ENCODE assay signal across 31 cellular contexts in genomic region chrX:18457000-18457399, GRCh38.
"Had no signal": no experiment of that assay in that cellular context is flagged by ENCODE, and none has a peak within 500 bp of the region (broad histone marks: within the 10 kb centered on the region; RNA-seq: fewer than 3 reads in every experiment).

No MANE protein-coding gene starts in this region.

- H3K4me1 Mint-ChIP-seq: activated CD4-positive, alpha-beta T cell treated with anti-CD3 and anti-CD28 coated beads, Interleukin-2, amount 10 ng/mL, durations not matched to agents 7 days and 5 days; brain; central memory CD8-positive, alpha-beta T cell had no signal

- H3K27ac Mint-ChIP-seq: activated CD4-positive, alpha-beta memory T cell treated with anti-CD3 and anti-CD28 coated beads for 36 hours; activated CD4-positive, alpha-beta T cell treated with anti-CD3 and anti-CD28 coated beads, Interleukin-2, amount 10 ng/mL, durations not matched to agents 7 days and 5 days; activated naive CD4-positive, alpha-beta T cell treated with anti-CD3 and anti-CD28 coated beads, Interleukin-2, amount 50 U/mL, for 72 hours; brain; T-cell had no signal

- H3K27ac ChIP-seq: SK-N-MC, VCaP had no signal

- H3K9me3 Mint-ChIP-seq: activated CD4-positive, alpha-beta memory T cell treated with anti-CD3 and anti-CD28 coated beads for 36 hours; activated CD4-positive, alpha-beta T cell treated with anti-CD3 and anti-CD28 coated beads, Interleukin-2, amount 10 ng/mL, durations not matched to agents 7 days and 5 days; activated naive CD4-positive, alpha-beta T cell treated with anti-CD3 and anti-CD28 coated beads, Interleukin-2, amount 50 U/mL, for 72 hours; activated T-cell treated with anti-CD3 and anti-CD28 coated beads, Interleukin-2, amount 50 U/mL, for 4 hours; central memory CD8-positive, alpha-beta T cell; T-cell had no signal

- ATAC-seq: activated naive CD4-positive, alpha-beta T cell treated with anti-CD3 and anti-CD28 coated beads, Interleukin-2, amount 50 U/mL, for 72 hours; activated T-cell treated with anti-CD3 and anti-CD28 coated beads, Interleukin-2, amount 50 U/mL, for 4 hours; Panc1; Right ventricle myocardium inferior; T-cell had no signal

- H3K4me3 Mint-ChIP-seq: activated CD4-positive, alpha-beta memory T cell treated with anti-CD3 and anti-CD28 coated beads for 36 hours; activated CD4-positive, alpha-beta T cell treated with anti-CD3 and anti-CD28 coated beads, Interleukin-2, amount 10 ng/mL, durations not matched to agents 7 days and 5 days; activated T-cell treated with anti-CD3 and anti-CD28 coated beads, Interleukin-2, amount 50 U/mL, for 4 hours; brain; central memory CD8-positive, alpha-beta T cell; T-cell had no signal

- H3K36me3 Mint-ChIP-seq: activated CD4-positive, alpha-beta memory T cell treated with anti-CD3 and anti-CD28 coated beads for 36 hours; activated naive CD4-positive, alpha-beta T cell treated with anti-CD3 and anti-CD28 coated beads, Interleukin-2, amount 50 U/mL, for 72 hours; T-cell had no signal

- DNase-seq: activated CD4-positive, alpha-beta memory T cell treated with anti-CD3 and anti-CD28 coated beads for 36 hours; activated CD4-positive, alpha-beta T cell treated with anti-CD3 and anti-CD28 coated beads, Interleukin-2, amount 10 ng/mL, durations not matched to agents 7 days and 5 days; activated CD4-positive, CD25-positive, alpha-beta regulatory T cell; activated CD8-positive, alpha-beta memory T cell treated with anti-CD3 and anti-CD28 coated beads for 24 hours; activated effector memory CD4-positive, alpha-beta T cell treated with anti-CD3 and anti-CD28 coated beads, Interleukin-2, amount 50 U/mL, for 16 hours; activated naive CD4-positive, alpha-beta T cell treated with Interleukin-2 at 50 U/mL for 16 hours; activated T-cell treated with anti-CD3 and anti-CD28 coated beads, Interleukin-2, amount 50 U/mL, for 4 hours; amygdala; KG1; NCI-H1092 treated with DMSO at 0.1 percent for 48 hours; NCI-H1417 treated with DMSO at 0.1 percent for 48 hours; NCI-H1694; NCI-H2029; NCI-H2107; NCI-H2171 treated with DMSO at 0.1 percent for 48 hours; NCI-H226; NCI-H510A treated with DMSO at 0.1 percent for 48 hours; NCI-H69; NK-92 treated with Interleukin-12 subunit alpha and Interleukin-12 subunit beta, amount 100 ng/mL, for 24 hours; OCI-M1; RPMI8226; T-cell; T-helper 2 cell; T1000 had no signal

- H3K27me3 Mint-ChIP-seq: activated CD4-positive, alpha-beta memory T cell treated with anti-CD3 and anti-CD28 coated beads for 36 hours; activated CD4-positive, alpha-beta T cell treated with anti-CD3 and anti-CD28 coated beads, Interleukin-2, amount 10 ng/mL, durations not matched to agents 7 days and 5 days; brain; central memory CD8-positive, alpha-beta T cell had no signal

- H3K4me3 ChIP-seq: SK-N-MC had no signal
